ENCODE assay signal across 8 cellular contexts in the genomic region with DNA sequence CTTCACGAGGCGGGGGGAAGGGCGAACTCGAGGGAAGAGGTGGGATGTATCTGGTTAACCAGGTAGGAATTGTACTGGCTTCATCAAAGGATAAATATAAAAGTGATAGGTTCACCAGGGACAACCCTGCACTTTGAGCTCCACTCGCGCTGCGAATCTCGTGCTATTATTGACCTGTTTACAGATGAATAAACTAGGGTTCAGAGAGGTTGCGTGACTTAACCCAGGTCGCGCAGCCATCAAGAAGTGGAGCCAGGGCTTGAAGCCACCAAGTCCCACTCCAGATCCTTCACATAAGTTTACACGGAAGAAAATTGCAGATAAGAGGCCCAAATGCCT. TPM values are rescaled to one million over a fixed set of nuclear protein-coding genes. Genes with fewer than 3 reads are reported as not detected.
DNase-seq lines count a peak whose midpoint lies in the region; ATAC-seq, FAIRE-seq and TF ChIP-seq lines count a peak whose summit lies in the region.

No MANE protein-coding gene starts in this region.

- peak; percentile 28 for FAIRE-seq in GM19239 (lab: Jason Lieb, UNC)

- TF ChIP-seq CTCF in fibroblast of pulmonary artery (IDR thresholded peaks at IDR 0.05; ENCODE audit: low read length, missing control alignments) (no peak), psoas muscle (IDR thresholded peaks at IDR 0.05) (no peak)

- peak overlapping the region; percentile 49 for H3K4me3 Mint-ChIP-seq in T-helper 17 cell

- 26 to 31% (median 30%) methylated on average over 12 of the region's 12 CpGs for WGBS in psoas muscle, 3 donors

- peaks cover 25% of the 10 kb centered on the region for H3K4me1 ChIP-seq in psoas muscle

- peaks cover 0 to 34% (median 25%) of the 10 kb centered on the region in 3 donors for H3K27me3 ChIP-seq in psoas muscle (ENCODE audit: insufficient read depth in 3 of 3, low read length in 2 of 3)

- H3K36me3 ChIP-seq in psoas muscle (ENCODE audit: insufficient read depth in 1 of 2, low read depth in 1 of 2): no peaks in the 10 kb centered on the region

- H3K4me3 ChIP-seq in fibroblast of pulmonary artery (replicated peaks; ENCODE audit: low read depth, low read length) (peak overlapping the region; percentile 46), psoas muscle (peak overlapping the region; percentile 70)

- H3K27ac ChIP-seq in psoas muscle: peak overlapping the region; percentile 77

- peaks cover 3% of the 10 kb centered on the region for H3K36me3 Mint-ChIP-seq in T-helper 17 cell (ENCODE audit: low read depth)

- DNase-seq in GM19239 (ENCODE audit: insufficient read length, low spot score): no peak
- DNase-seq in T-helper 17 cell: no peak
- DNase-seq in fibroblast of pulmonary artery (ENCODE audit: low read depth): no peak
- DNase-seq in psoas muscle: no peak
- DNase-seq in activated gamma-delta T cell (lab: John Stamatoyannopoulos, UW): no peak
- DNase-seq in NCI-H1436 treated with DMSO at 0.1 percent for 48 hours (lab: John Stamatoyannopoulos, UW): no peak

- H3K27ac Mint-ChIP-seq in T-helper 17 cell: no peak overlapping the region

- intact Hi-C loops in psoas muscle (cut with DNase I): loop anchor here in 1 of 2 donors (10.0 kb wide), 1 partner anchor 93 kb away; no protein-coding TSS in a partner anchor

- H3K27me3 Mint-ChIP-seq in T-helper 17 cell: peaks cover 65% of the 10 kb centered on the region

- no peaks in the 10 kb centered on the region for H3K9me3 ChIP-seq in T-helper 17 cell (ENCODE audit: control insufficient read depth, low read length, poor library complexity, severe bottlenecking)
- no peaks in the 10 kb centered on the region for H3K9me3 ChIP-seq in psoas muscle

- H3K4me1 Mint-ChIP-seq in T-helper 17 cell: peaks cover 8% of the 10 kb centered on the region

- ATAC-seq in T-helper 17 cell: no peak
- ATAC-seq in psoas muscle: no peak
- no peak for ATAC-seq in HG03521 (IDR thresholded peaks at IDR 0.05; ENCODE audit: unreplicated experiment)
- no peak for ATAC-seq in HG02610 (IDR thresholded peaks at IDR 0.05; ENCODE audit: unreplicated experiment)

RNA-seq across cellular contexts. Expression of a gene that starts 1.4 kb away (rescaled TPM):
- 1 to 10 TPM in 1 of 2 donors, under 1 TPM in 1; 0.44 to 1.4 TPM for total RNA-seq in T-helper 17 cell
- total RNA-seq in psoas muscle: 10 to 100 TPM in 3 of 4 donors, 1 to 10 TPM in 1; 6.8 to 53.1 (median 19.6) TPM
- polyA plus RNA-seq in psoas muscle: 1 to 10 TPM; 1.1 to 5.0 (median 4.2) TPM
